In genomic region chr14:104777808-104778249, GRCh38 we compare ENCODE assay signal across 19 cellular contexts.
"Had no signal": no experiment of that assay in that cellular context is flagged by ENCODE, and none has a peak within 500 bp of the region (broad histone marks: within the 10 kb centered on the region; RNA-seq: fewer than 3 reads in every experiment).

No MANE protein-coding gene starts in this region.

- H3K4me3 ChIP-seq: left ventricle myocardium inferior, lower lobe of right lung, psoas muscle, stomach, thoracic aorta had no signal

- H3K27ac ChIP-seq: foreskin keratinocyte, left ventricle myocardium inferior, lower lobe of right lung, psoas muscle, thoracic aorta had no signal

- H3K27ac Mint-ChIP-seq: dendritic cell treated with granulocyte-macrophage colony-stimulating factor and Interleukin-4, amounts not matched to agents 40 ng/mL and 50 ng/mL, for 4 days; immature natural killer cell; memory B cell; mesothelial cell of epicardium; natural killer cell; type B pancreatic cell had no signal

- H3K9me3 ChIP-seq: left ventricle myocardium inferior, lower lobe of right lung, psoas muscle, stomach, thoracic aorta had no signal

- H3K27me3 ChIP-seq: foreskin keratinocyte, stomach had no signal

- H3K4me1 Mint-ChIP-seq: immature natural killer cell, memory B cell, mesothelial cell of epicardium had no signal

- ATAC-seq: left cardiac atrium, lower lobe of right lung, natural killer cell, psoas muscle, sciatic nerve had no signal

- H3K27me3 Mint-ChIP-seq: dendritic cell treated with granulocyte-macrophage colony-stimulating factor and Interleukin-4, amounts not matched to agents 40 ng/mL and 50 ng/mL, for 4 days; memory B cell; type B pancreatic cell had no signal

- H3K36me3 Mint-ChIP-seq: immature natural killer cell, natural killer cell, type B pancreatic cell had no signal

- DNase-seq: foreskin keratinocyte; immature natural killer cell; left cardiac atrium; left ventricle myocardium inferior; lower lobe of right lung; natural killer cell; psoas muscle; retina; stimulated activated CD4-positive, alpha-beta T cell treated with anti-CD3 and anti-CD28 coated beads, Interleukin-2, amount 100 ng/mL, for 24 hours; stimulated activated CD4-positive, alpha-beta T cell treated with anti-CD3 and anti-CD28 coated beads, Interleukin-4, amount 100 ng/mL, for 4 hours; stimulated activated naive CD4-positive, alpha-beta T cell; stomach; substantia nigra had no signal

- H3K4me3 Mint-ChIP-seq: dendritic cell treated with granulocyte-macrophage colony-stimulating factor and Interleukin-4, amounts not matched to agents 40 ng/mL and 50 ng/mL, for 4 days; immature natural killer cell; memory B cell; mesothelial cell of epicardium; natural killer cell; type B pancreatic cell had no signal

- H3K4me1 ChIP-seq: foreskin keratinocyte, left ventricle myocardium inferior, psoas muscle had no signal

- H3K9me3 Mint-ChIP-seq: dendritic cell treated with granulocyte-macrophage colony-stimulating factor and Interleukin-4, amounts not matched to agents 40 ng/mL and 50 ng/mL, for 4 days; immature natural killer cell; memory B cell; mesothelial cell of epicardium; natural killer cell; type B pancreatic cell had no signal
